In genomic region chr4:77021614-77022089, GRCh38 we compare ENCODE assay signal across 10 cellular contexts. TPM values are rescaled to one million over a fixed set of nuclear protein-coding genes. Genes with fewer than 3 reads are reported as not detected.
DNase-seq lines count a peak whose midpoint lies in the region; ATAC-seq, FAIRE-seq and TF ChIP-seq lines count a peak whose summit lies in the region.
"Had no signal": no experiment of that assay in that cellular context is flagged by ENCODE, and none has a peak within 500 bp of the region (broad histone marks: within the 10 kb centered on the region; RNA-seq: fewer than 3 reads in every experiment).

No MANE protein-coding gene starts in this region.

- H2AFZ ChIP-seq in K562 (ENCODE audit: low read depth, low read length), result no peak overlapping the region

- CTCF ChIA-PET in K562 (lab: Yijun Ruan, JAX; ENCODE audit: low intra/inter-chr PET ratio), result no interaction called here

- intact Hi-C loops in K562 (cut with micrococcal nuclease), result no loop called here
- intact Hi-C loops in left ventricle myocardium inferior (cut with micrococcal nuclease), result no loop called here
- intact Hi-C loops in vagina (cut with DNase I), result no loop called here

- peak; percentile 69 for DNase-seq in GM04504 (ENCODE audit: low read depth)
- DNase-seq in K562 (ENCODE audit: extremely low read depth in 1 of 4, low spot score in 3 of 4), result no peak
- no peak for DNase-seq in left ventricle myocardium inferior
- peak; percentile 58 for DNase-seq in renal cortical epithelial cell (ENCODE audit: low read depth)
- DNase-seq in vagina (ENCODE audit: extremely low spot score in 2 of 2), result no peak
- DNase-seq: activated naive CD4-positive, alpha-beta T cell treated with anti-CD3 and anti-CD28 coated beads, Interleukin-2, amount 10 ng/mL, durations not matched to agents 7 days and 5 days had no signal

- TF ChIP-seq POLR2A in K562 (conservative IDR thresholded peaks at IDR 0.05) (no peak), vagina (IDR thresholded peaks at IDR 0.05) (no peak)

- peaks cover 4% of the 10 kb centered on the region for H3K9me1 ChIP-seq in K562 (ENCODE audit: control insufficient read depth, insufficient read depth, low read length)

- H3K27me3 Mint-ChIP-seq in stimulated activated memory B cell treated with anti-CD40 and anti-IgM and Interleukin-4, amounts not matched to agents 10 μg/mL and 1 μg/mL and 100 μg/mL, for 72 hours, result no peaks in the 10 kb centered on the region

- TF ChIP-seq RAD21 in K562 (CRISPR knock-in tag; conservative IDR thresholded peaks at IDR 0.05 in 1 of 2, IDR thresholded peaks at IDR 0.05 in 1 of 2), result no peak

- POLR2A ChIA-PET in K562 (lab: Yijun Ruan, JAX), result no interaction called here

- H3K4me1 ChIP-seq in K562 (replicated peaks in 1 of 2; ENCODE audit: control insufficient read depth in 2 of 2, insufficient read depth in 2 of 2, low read length in 2 of 2), result no peaks in the 10 kb centered on the region
- H3K4me1 ChIP-seq in left ventricle myocardium inferior, result peaks cover 20% of the 10 kb centered on the region
- peaks cover 15% of the 10 kb centered on the region for H3K4me1 ChIP-seq in vagina

- no peak for TF ChIP-seq EP300 in K562 (IDR thresholded peaks at IDR 0.05; ENCODE audit: low read length)

- H3K27ac Mint-ChIP-seq in stimulated activated memory B cell treated with anti-CD40 and anti-IgM and Interleukin-4, amounts not matched to agents 10 μg/mL and 1 μg/mL and 100 μg/mL, for 72 hours, result no peak overlapping the region
- H3K27ac Mint-ChIP-seq: activated naive CD4-positive, alpha-beta T cell treated with anti-CD3 and anti-CD28 coated beads, Interleukin-2, amount 10 ng/mL, durations not matched to agents 7 days and 5 days had no signal

- no peaks in the 10 kb centered on the region for H3K27me3 ChIP-seq in K562 (ENCODE audit: control insufficient read depth in 2 of 2, insufficient read depth in 2 of 2, low read length in 2 of 2)
- H3K27me3 ChIP-seq in left ventricle myocardium inferior (ENCODE audit: low read depth), result no peaks in the 10 kb centered on the region
- no peaks in the 10 kb centered on the region for H3K27me3 ChIP-seq in vagina

- ATAC-seq in K562 (no peak), HG03097 (IDR thresholded peaks at IDR 0.05; ENCODE audit: low FRiP score, unreplicated experiment) (no peak), HG03354 (IDR thresholded peaks at IDR 0.05; ENCODE audit: poor library complexity, severe bottlenecking, unreplicated experiment) (no peak)
- no peak for ATAC-seq in stimulated activated memory B cell treated with anti-CD40 and anti-IgM and Interleukin-4, amounts not matched to agents 10 μg/mL and 1 μg/mL and 100 μg/mL, for 72 hours

- H3K27ac ChIP-seq in K562 (ENCODE audit: extremely low read depth, low read depth, low read length) (no peak overlapping the region), left ventricle myocardium inferior (replicated peaks) (peak overlapping the region; percentile 31), vagina (no peak overlapping the region)

- no peak overlapping the region for H3K4me3 Mint-ChIP-seq in stimulated activated memory B cell treated with anti-CD40 and anti-IgM and Interleukin-4, amounts not matched to agents 10 μg/mL and 1 μg/mL and 100 μg/mL, for 72 hours
- H3K4me3 Mint-ChIP-seq: activated naive CD4-positive, alpha-beta T cell treated with anti-CD3 and anti-CD28 coated beads, Interleukin-2, amount 10 ng/mL, durations not matched to agents 7 days and 5 days had no signal

- no peak for FAIRE-seq in K562 (lab: Jason Lieb, UNC)

- in situ Hi-C loops in K562 (cut with MboI), result no loop called here

- H3K36me3 ChIP-seq in K562 (ENCODE audit: control insufficient read depth, insufficient read depth, low read length) (peaks cover 81% of the 10 kb centered on the region), left ventricle myocardium inferior (peaks cover 64% of the 10 kb centered on the region), vagina (peaks cover 0 to 46% of the 10 kb centered on the region in 2 donors)

- H3K9me3 Mint-ChIP-seq in stimulated activated memory B cell treated with anti-CD40 and anti-IgM and Interleukin-4, amounts not matched to agents 10 μg/mL and 1 μg/mL and 100 μg/mL, for 72 hours, result no peaks in the 10 kb centered on the region
- H3K9me3 Mint-ChIP-seq: activated naive CD4-positive, alpha-beta T cell treated with anti-CD3 and anti-CD28 coated beads, Interleukin-2, amount 10 ng/mL, durations not matched to agents 7 days and 5 days had no signal

- H3K9me3 ChIP-seq in K562 (replicated peaks; ENCODE audit: control insufficient read depth, insufficient read depth, low read depth, low read length) (no peaks in the 10 kb centered on the region), left ventricle myocardium inferior (replicated peaks) (no peaks in the 10 kb centered on the region), vagina (no peaks in the 10 kb centered on the region)

- no peak overlapping the region for H3K4me2 ChIP-seq in K562 (ENCODE audit: insufficient read depth, low read length)

- no peaks in the 10 kb centered on the region for H3K79me2 ChIP-seq in K562 (ENCODE audit: control insufficient read depth, insufficient read depth, low read length)

- WGBS in K562 (ENCODE audit: insufficient coverage, low coverage, missing lambda C conversion rate), result 82% methylated on average over 5 of the region's 5 CpGs

- H3K4me3 ChIP-seq in K562, result no peak overlapping the region
- H3K4me3 ChIP-seq in left ventricle myocardium inferior, result no peak overlapping the region
- H3K4me3 ChIP-seq in vagina, result no peak overlapping the region
- H3K4me3 ChIP-seq: skin epidermis had no signal

- peaks cover 4% of the 10 kb centered on the region for H3K4me1 Mint-ChIP-seq in stimulated activated memory B cell treated with anti-CD40 and anti-IgM and Interleukin-4, amounts not matched to agents 10 μg/mL and 1 μg/mL and 100 μg/mL, for 72 hours

- no peak overlapping the region for H3K9ac ChIP-seq in K562 (ENCODE audit: insufficient read depth in 1 of 2, low read depth in 2 of 2, low read length in 2 of 2)

- BruUV-seq in K562 (replicated peaks; lab: Mats Ljungman, UMichigan), result no TSS peak

- 0 out of 2 replicates have a peak, but pooled peaks cover 3% of the 10 kb centered on the region for H4K20me1 ChIP-seq in K562 (replicated peaks; ENCODE audit: control insufficient read depth, insufficient read depth, low read length)

- no peak for TF ChIP-seq CTCF in K562 (IDR thresholded peaks at IDR 0.05 in 2 of 3, conservative IDR thresholded peaks at IDR 0.05 in 1 of 3; ENCODE audit: insufficient read depth in 2 of 3, low read depth in 1 of 3, low read length in 3 of 3)
- no peak for TF ChIP-seq CTCF in left ventricle myocardium inferior (IDR thresholded peaks at IDR 0.05; ENCODE audit: borderline replicate concordance)
- no peak for TF ChIP-seq CTCF in vagina (IDR thresholded peaks at IDR 0.05)

- H3K36me3 Mint-ChIP-seq in stimulated activated memory B cell treated with anti-CD40 and anti-IgM and Interleukin-4, amounts not matched to agents 10 μg/mL and 1 μg/mL and 100 μg/mL, for 72 hours, result peaks cover 67% of the 10 kb centered on the region

TF ChIP-seq in K562, 482 proteins besides CTCF, POLR2A, EP300 and RAD21 (continues in another document):
- TF ChIP-seq ASH1L (IDR thresholded peaks at IDR 0.05; ENCODE audit: borderline replicate concordance, low read depth, partially characterized antibody), result no peak
- no peak for TF ChIP-seq CREM (IDR thresholded peaks at IDR 0.05; ENCODE audit: low read depth)
- TF ChIP-seq CBFB (CRISPR knock-in tag; IDR thresholded peaks at IDR 0.05), result no peak
- no peak for TF ChIP-seq TEAD2 (tag; IDR thresholded peaks at IDR 0.05)
- no peak for TF ChIP-seq XRCC4 (IDR thresholded peaks at IDR 0.05; ENCODE audit: extremely low read depth, insufficient read depth, insufficient read length)
- TF ChIP-seq CEBPG (CRISPR knock-in tag; IDR thresholded peaks at IDR 0.05), result peak; percentile 36; the same call in 1 of the 2 replicates
- TF ChIP-seq CEBPG (tag; conservative IDR thresholded peaks at IDR 0.05 in 1 of 2, IDR thresholded peaks at IDR 0.05 in 1 of 2), result peak; percentile 51 to 64

RNA-seq across cellular contexts. Expression of gene CCNI, which starts 54.1 kb away (rescaled TPM):
- 61.5 and 108 TPM in 2 replicates for total RNA-seq in K562 (2011; cell fraction: chromatin; rRNA removed; ENCODE audit: low replicate concordance)
- 59.0 and 66.8 TPM in 2 replicates for total RNA-seq in K562 (2011; cell fraction: nucleolus; rRNA removed)
- 81.6 and 117 TPM in 2 replicates for total RNA-seq in K562 (2011; cell fraction: nucleoplasm; rRNA removed)
- total RNA-seq in K562 (2014; rRNA removed), result 49.8 and 63.9 TPM in 2 replicates
- 103 and 111 TPM in 2 replicates for total RNA-seq in K562 (2014; rRNA removed; fragmentation: Illumina TruSeq; extraction: Trizol)
- total RNA-seq in K562 (2015; rRNA removed; fragmentation: Illumina TruSeq; extraction: Trizol), result 96.4 and 98.5 TPM in 2 replicates
- 150 and 158 TPM in 2 replicates for total RNA-seq in K562 (2021)
- 131 and 145 TPM in 2 replicates for polyA plus RNA-seq in K562 (2011; rRNA removed)
- 69.6 and 115 TPM in 2 replicates for polyA plus RNA-seq in K562 (2011; cell fraction: cytosol; rRNA removed)
- 40.9 and 50.4 TPM in 2 replicates for polyA plus RNA-seq in K562 (2011; cell fraction: nucleus; rRNA removed)
- polyA plus RNA-seq in K562 (2012), result 173 and 178 TPM in 2 replicates
- polyA plus RNA-seq in K562 (2014; fragmentation: Illumina TruSeq; extraction: Trizol), result 155 and 159 TPM in 2 replicates
- polyA plus RNA-seq in K562 (2014; fragmentation: Nextera tagmentation; extraction: Ambion mirVana), result 10 to 100 TPM; 43.3 to 60.2 TPM
- 56.9 and 59.3 TPM in 2 replicates for polyA plus RNA-seq in K562 (2014; rRNA removed)
- polyA minus RNA-seq in K562 (2011; rRNA and poly(A)+ RNA removed), result 398 and 462 TPM in 2 replicates
- polyA minus RNA-seq in K562 (2011; cell fraction: cytosol; rRNA and poly(A)+ RNA removed), result 192 and 200 TPM in 2 replicates
- polyA minus RNA-seq in K562 (2011; cell fraction: nucleus; rRNA and poly(A)+ RNA removed), result 31.0 and 74.8 TPM in 2 replicates
- 344 TPM for total RNA-seq in left ventricle myocardium inferior
- total RNA-seq in renal cortical epithelial cell, result 122 and 354 TPM in 2 replicates
- 206 TPM for total RNA-seq in vagina

Comparison
In these comparisons a context has a peak if more than half of its experiments do, and no peak if none do; other contexts are left out.
1. DNase-seq: peak in GM04504 (single experiment) and renal cortical epithelial cell (single experiment); none in K562 (0 of 4), left ventricle myocardium inferior (single experiment) and vagina (0 of 2).